8 cellular contexts compared by ENCODE assay signal in the genomic region with DNA sequence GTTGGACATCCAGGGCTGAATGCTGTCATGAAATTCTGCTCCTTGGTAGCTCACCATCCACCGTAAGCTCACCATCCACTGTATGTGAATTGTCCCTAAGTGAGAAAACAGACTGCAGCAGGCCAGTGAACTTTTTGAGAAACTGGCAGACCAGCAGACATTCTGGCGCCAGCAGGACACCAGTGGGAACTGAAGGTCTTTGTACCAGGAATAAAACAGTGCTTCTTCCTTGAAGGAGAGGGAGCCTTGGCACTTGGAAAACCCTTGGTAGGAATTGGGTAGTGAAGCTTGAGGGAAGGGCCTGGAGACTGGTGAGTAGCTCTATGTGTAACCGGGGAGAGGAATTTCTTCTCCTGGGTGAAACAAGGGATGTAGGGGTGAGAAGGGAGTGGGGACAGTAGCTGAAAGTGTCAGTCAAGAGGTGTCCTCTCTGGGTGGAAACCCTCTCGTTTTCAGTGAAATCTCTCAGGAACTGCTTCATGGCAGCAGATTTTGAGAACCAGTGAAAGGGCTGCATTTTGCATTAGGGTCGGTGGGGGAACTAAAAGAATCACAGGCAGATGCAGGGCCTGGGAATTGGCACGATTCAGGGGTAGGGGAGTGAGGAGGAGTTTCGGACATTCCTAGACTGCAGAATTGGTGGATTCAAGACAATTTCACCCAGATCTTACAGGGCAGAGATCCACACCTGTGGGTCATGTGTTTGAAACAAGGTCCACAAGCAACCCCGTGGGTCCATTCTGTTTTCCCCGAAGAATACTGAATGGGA.
DNase-seq lines count a peak whose midpoint lies in the region; ATAC-seq, FAIRE-seq and TF ChIP-seq lines count a peak whose summit lies in the region.

No MANE protein-coding gene starts in this region.

- POLR2A ChIA-PET in A549 (lab: Yijun Ruan, JAX), result no interaction called here
- POLR2A ChIA-PET in naive thymus-derived CD4-positive, alpha-beta T cell (lab: Charles Lee), result no interaction called here

- intact Hi-C loops in naive thymus-derived CD4-positive, alpha-beta T cell (cut with micrococcal nuclease), result no loop called here

- H3K4me2 ChIP-seq in A549, result peak overlapping the region; percentile 95

- no peak for ATAC-seq in A549
- no peak for ATAC-seq in central memory CD8-positive, alpha-beta T cell (replicated peaks; ENCODE audit: extremely low read depth, poor library complexity, severe bottlenecking)
- no peak for ATAC-seq in naive thymus-derived CD4-positive, alpha-beta T cell
- no peak for ATAC-seq in GM21447 (IDR thresholded peaks at IDR 0.05; ENCODE audit: unreplicated experiment)
- no peak for ATAC-seq in GM21390 (IDR thresholded peaks at IDR 0.05; ENCODE audit: unreplicated experiment)

- no peak for FAIRE-seq in A549 (lab: Jason Lieb, UNC)

- TF ChIP-seq CTCF in A549 (IDR thresholded peaks at IDR 0.05), result no peak

- no peak overlapping the region for H3K27ac Mint-ChIP-seq in central memory CD8-positive, alpha-beta T cell (ENCODE audit: low read depth)
- peak overlapping the region in 6 of 9 donors; percentile 23 to 88 (median 76) for H3K27ac Mint-ChIP-seq in naive thymus-derived CD4-positive, alpha-beta T cell

- CTCF ChIA-PET in A549 (lab: Yijun Ruan, JAX), result interaction anchor here (1.2 to 2.1 kb wide), 2 partner anchors 228 to 231 kb away, joined by 3 to 9 read pairs; no protein-coding TSS in a partner anchor
- CTCF ChIA-PET in naive thymus-derived CD4-positive, alpha-beta T cell (lab: Charles Lee), result interaction anchor here (0.6 to 1.7 kb wide), 7 partner anchors 9 to 257 kb away, joined by 3 read pairs; no protein-coding TSS in a partner anchor

- H3K27me3 Mint-ChIP-seq in central memory CD8-positive, alpha-beta T cell, result peaks cover 63% of the 10 kb centered on the region
- H3K27me3 Mint-ChIP-seq in naive thymus-derived CD4-positive, alpha-beta T cell, result peaks cover 4 to 71% (median 21%) of the 10 kb centered on the region in 5 donors

- no peak for TF ChIP-seq RAD21 in A549 (conservative IDR thresholded peaks at IDR 0.05 in 1 of 2, IDR thresholded peaks at IDR 0.05 in 1 of 2)

- H3K27ac ChIP-seq in A549, result no peak overlapping the region
- no peak overlapping the region for H3K27ac ChIP-seq in naive thymus-derived CD4-positive, alpha-beta T cell (ENCODE audit: low read depth, low read length)

- peaks cover 18% of the 10 kb centered on the region for H3K4me1 Mint-ChIP-seq in central memory CD8-positive, alpha-beta T cell
- H3K4me1 Mint-ChIP-seq in naive thymus-derived CD4-positive, alpha-beta T cell, result peaks cover 20 to 31% (median 26%) of the 10 kb centered on the region in 7 donors

- H3K36me3 Mint-ChIP-seq in central memory CD8-positive, alpha-beta T cell (ENCODE audit: insufficient read depth), result peaks cover 2% of the 10 kb centered on the region
- peaks cover 0 to 4% (median 0%) of the 10 kb centered on the region in 5 donors for H3K36me3 Mint-ChIP-seq in naive thymus-derived CD4-positive, alpha-beta T cell

- DNase-seq in A549 (ENCODE audit: low read depth in 1 of 2, low spot score in 1 of 2) (no peak), H7 (peak; percentile 50), A172 (ENCODE audit: low spot score) (no peak), MG63 (no peak)
- DNase-seq in central memory CD8-positive, alpha-beta T cell (ENCODE audit: low spot score in 2 of 2), result no peak
- DNase-seq in naive thymus-derived CD4-positive, alpha-beta T cell, result no peak

- H3K4me3 Mint-ChIP-seq in central memory CD8-positive, alpha-beta T cell, result peak overlapping the region; percentile 81
- H3K4me3 Mint-ChIP-seq in naive thymus-derived CD4-positive, alpha-beta T cell, result peak overlapping the region; percentile 82 to 97 (median 92)

- H3K9me3 Mint-ChIP-seq in central memory CD8-positive, alpha-beta T cell, result no peaks in the 10 kb centered on the region
- H3K9me3 Mint-ChIP-seq in naive thymus-derived CD4-positive, alpha-beta T cell, result no peaks in the 10 kb centered on the region

- no peak for TF ChIP-seq POLR2A in A549 (IDR thresholded peaks at IDR 0.05; ENCODE audit: low read length)

- peaks cover 17% of the 10 kb centered on the region for H3K27me3 ChIP-seq in H7 (ENCODE audit: control insufficient read depth, insufficient read depth, low read length)
- H3K27me3 ChIP-seq in naive thymus-derived CD4-positive, alpha-beta T cell (ENCODE audit: control insufficient read depth in 2 of 2, insufficient read depth in 2 of 2, low read length in 2 of 2), result peaks cover 4 to 13% of the 10 kb centered on the region in 2 donors
- H3K27me3 ChIP-seq in MG63, result no peaks in the 10 kb centered on the region

- H3K9me3 ChIP-seq in A549 (no peaks in the 10 kb centered on the region), MG63 (no peaks in the 10 kb centered on the region)
- H3K9me3 ChIP-seq in naive thymus-derived CD4-positive, alpha-beta T cell (ENCODE audit: control insufficient read depth in 2 of 3, low read length in 3 of 3), result no peaks in the 10 kb centered on the region

- TF ChIP-seq EP300 in A549 (IDR thresholded peaks at IDR 0.05), result no peak

- H3K36me3 ChIP-seq in H7 (replicated peaks; ENCODE audit: control insufficient read depth, insufficient read depth, low read length) (no peaks in the 10 kb centered on the region), MG63 (no peaks in the 10 kb centered on the region)
- H3K36me3 ChIP-seq in naive thymus-derived CD4-positive, alpha-beta T cell (ENCODE audit: control insufficient read depth in 2 of 3, insufficient read depth in 3 of 3, low read length in 3 of 3), result no peaks in the 10 kb centered on the region

- H3K4me1 ChIP-seq in A549, result peaks cover 18% of the 10 kb centered on the region
- H3K4me1 ChIP-seq in naive thymus-derived CD4-positive, alpha-beta T cell (ENCODE audit: control insufficient read depth in 2 of 2, insufficient read depth in 2 of 2, low read length in 2 of 2), result peaks cover 0 to 19% of the 10 kb centered on the region in 2 donors

- 85% methylated on average over 9 of the region's 9 CpGs for WGBS in A549 (ENCODE audit: missing lambda C conversion rate)

- H3K4me3 ChIP-seq in A549 (peak overlapping the region; percentile 48), H7 (ENCODE audit: insufficient read depth, low read depth, low read length) (peak overlapping the region; percentile 38), MG63 (no peak overlapping the region)
- peak overlapping the region; percentile 71 for H3K4me3 ChIP-seq in naive thymus-derived CD4-positive, alpha-beta T cell (ENCODE audit: low read length)

TF ChIP-seq in A549, 52 proteins besides CTCF, POLR2A, EP300 and RAD21:
- no peak for TF ChIP-seq PHF8 (IDR thresholded peaks at IDR 0.05; ENCODE audit: borderline replicate concordance, low read depth)
- TF ChIP-seq, protein P1, sequence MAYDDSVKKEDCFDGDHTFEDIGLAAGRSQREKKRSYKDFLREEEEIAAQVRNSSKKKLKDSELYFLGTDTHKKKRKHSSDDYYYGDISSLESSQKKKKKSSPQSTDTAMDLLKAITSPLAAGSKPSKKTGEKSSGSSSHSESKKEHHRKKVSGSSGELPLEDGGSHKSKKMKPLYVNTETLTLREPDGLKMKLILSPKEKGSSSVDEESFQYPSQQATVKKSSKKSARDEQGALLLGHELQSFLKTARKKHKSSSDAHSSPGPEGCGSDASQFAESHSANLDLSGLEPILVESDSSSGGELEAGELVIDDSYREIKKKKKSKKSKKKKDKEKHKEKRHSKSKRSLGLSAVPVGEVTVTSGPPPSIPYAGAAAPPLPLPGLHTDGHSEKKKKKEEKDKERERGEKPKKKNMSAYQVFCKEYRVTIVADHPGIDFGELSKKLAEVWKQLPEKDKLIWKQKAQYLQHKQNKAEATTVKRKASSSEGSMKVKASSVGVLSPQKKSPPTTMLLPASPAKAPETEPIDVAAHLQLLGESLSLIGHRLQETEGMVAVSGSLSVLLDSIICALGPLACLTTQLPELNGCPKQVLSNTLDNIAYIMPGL (CRISPR knock-in tag; IDR thresholded peaks at IDR 0.05; ENCODE audit: borderline replicate concordance), result no peak
- TF ChIP-seq HDAC2 (IDR thresholded peaks at IDR 0.05), result no peak
- TF ChIP-seq RNF2 (IDR thresholded peaks at IDR 0.05; ENCODE audit: borderline replicate concordance, low read depth), result no peak
- TF ChIP-seq ZFP36 (IDR thresholded peaks at IDR 0.05; ENCODE audit: borderline replicate concordance, partially characterized antibody), result no peak
- no peak for TF ChIP-seq FOXS1 (CRISPR knock-in tag; IDR thresholded peaks at IDR 0.05)
- no peak for TF ChIP-seq KDM5A (IDR thresholded peaks at IDR 0.05)
- no peak for TF ChIP-seq RCOR1 (IDR thresholded peaks at IDR 0.05; ENCODE audit: low read depth, low read length)
- TF ChIP-seq FOSB (CRISPR knock-in tag; IDR thresholded peaks at IDR 0.05), result no peak
- no peak for TF ChIP-seq CHD4 (IDR thresholded peaks at IDR 0.05; ENCODE audit: borderline replicate concordance)
- TF ChIP-seq MAZ (IDR thresholded peaks at IDR 0.05; ENCODE audit: borderline replicate concordance, low read depth, low read length), result no peak
- no peak for TF ChIP-seq RARB (CRISPR knock-in tag; IDR thresholded peaks at IDR 0.05)
